8 cellular contexts compared by ENCODE assay signal in genomic region chr16:66315210-66315825, GRCh38. TPM values are rescaled to one million over a fixed set of nuclear protein-coding genes. Genes with fewer than 3 reads are reported as not detected.
DNase-seq lines count a peak whose midpoint lies in the region; ATAC-seq and TF ChIP-seq lines count a peak whose summit lies in the region.

No MANE protein-coding gene starts in this region.

- H3K4me3 ChIP-seq in BE2C (ENCODE audit: low read depth, low read length) (no peak overlapping the region), colonic mucosa (no peak overlapping the region), liver (ENCODE audit: low read depth in 1 of 3, low read length in 3 of 3) (no peak overlapping the region)

- H3K9ac ChIP-seq in colonic mucosa (ENCODE audit: low read depth in 2 of 2, low read length in 2 of 2) (peak overlapping the region in 1 of 2 donors; percentile 30), liver (ENCODE audit: low read depth in 1 of 2, low read length in 2 of 2) (no peak overlapping the region)

- WGBS in liver, result 8% methylated on average over 6 of the region's 6 CpGs

- ATAC-seq in GM19023 (IDR thresholded peaks at IDR 0.05; ENCODE audit: unreplicated experiment) (peak; percentile 87), HG03135 (IDR thresholded peaks at IDR 0.05; ENCODE audit: unreplicated experiment) (peak; percentile 86)

- DNase-seq in BE2C (peak; percentile 72), NCI-H345 (lab: John Stamatoyannopoulos, UW) (peak; percentile 81), colonic mucosa (peak; percentile 60)
- peak; percentile 20 for DNase-seq in activated CD4-positive, alpha-beta T cell treated with anti-CD3 and anti-CD28 coated beads for 1 hour
- peak in 2 of 3 experiments; percentile 10 to 23 for DNase-seq in stimulated activated CD4-positive, alpha-beta T cell treated with anti-CD3 and anti-CD28 coated beads, TNF-alpha, amount 100 ng/mL, for 4 hours (ENCODE audit: low read depth in 3 of 3)

- H3K4me1 ChIP-seq in BE2C (no peaks in the 10 kb centered on the region), colonic mucosa (no peaks in the 10 kb centered on the region), liver (ENCODE audit: control insufficient read depth in 4 of 4, insufficient read depth in 4 of 4, low read length in 3 of 4) (peaks cover 0 to 4% (median 2%) of the 10 kb centered on the region in 4 donors)

- H3K36me3 ChIP-seq in BE2C (no peaks in the 10 kb centered on the region), colonic mucosa (no peaks in the 10 kb centered on the region), liver (ENCODE audit: control insufficient read depth in 4 of 4, insufficient read depth in 3 of 4, low read depth in 1 of 4, low read length in 3 of 4) (no peaks in the 10 kb centered on the region)

- TF ChIP-seq CTCF in BE2C (IDR thresholded peaks at IDR 0.05; ENCODE audit: low read depth, low read length) (peak; percentile 100), colonic mucosa (IDR thresholded peaks at IDR 0.05) (peak; percentile 96), liver (IDR thresholded peaks at IDR 0.05; ENCODE audit: low read depth, low read length, missing input control) (peak; percentile 95)

- H3K27me3 ChIP-seq in BE2C (no peaks in the 10 kb centered on the region), colonic mucosa (no peaks in the 10 kb centered on the region), liver (ENCODE audit: control insufficient read depth in 4 of 4, insufficient read depth in 4 of 4, low read length in 3 of 4) (no peaks in the 10 kb centered on the region)

- H3K27ac ChIP-seq in colonic mucosa (no peak overlapping the region), liver (ENCODE audit: low read depth in 1 of 2, low read length in 2 of 2) (no peak overlapping the region)

- peak; percentile 87 to 90 for TF ChIP-seq RAD21 in liver (IDR thresholded peaks at IDR 0.05)

- intact Hi-C loops in colonic mucosa (cut with DNase I), result loop anchor here (2.0 kb wide), 1 partner anchor 41 kb away; no protein-coding TSS in a partner anchor

- H3K9me3 ChIP-seq in BE2C (no peaks in the 10 kb centered on the region), colonic mucosa (no peaks in the 10 kb centered on the region), liver (ENCODE audit: control insufficient read depth in 4 of 4, low read length in 3 of 4) (no peaks in the 10 kb centered on the region)

TF ChIP-seq in liver, 16 proteins besides CTCF, POLR2A, EP300 and RAD21:
- TF ChIP-seq NR2F2 (IDR thresholded peaks at IDR 0.05) (peak; percentile 79), ATF3 (IDR thresholded peaks at IDR 0.05) (no peak), TAF1 (conservative IDR thresholded peaks at IDR 0.05) (no peak), HNF4A (conservative IDR thresholded peaks at IDR 0.05) (peak; percentile 53 to 70), JUND (IDR thresholded peaks at IDR 0.05) (no peak), ZBTB33 (IDR thresholded peaks at IDR 0.05) (no peak), FOXA2 (IDR thresholded peaks at IDR 0.05) (no peak), YY1 (IDR thresholded peaks at IDR 0.05) (peak; percentile 68), RXRA (IDR thresholded peaks at IDR 0.05) (peak; percentile 28 to 37), REST (IDR thresholded peaks at IDR 0.05) (no peak), SP1 (IDR thresholded peaks at IDR 0.05) (peak; percentile 14), GABPA (IDR thresholded peaks at IDR 0.05 in 1 of 2, conservative IDR thresholded peaks at IDR 0.05 in 1 of 2) (no peak)

RNA-seq across cellular contexts. Expression of gene CDH5, which starts 51.2 kb away (rescaled TPM):
- polyA plus RNA-seq in BE2C (2012; ENCODE audit: insufficient read depth, insufficient read length, low read depth), result 1.7 TPM
- total RNA-seq in colonic mucosa, result 10 to 100 TPM in 1 of 2 donors, 1 to 10 TPM in 1; 4.4 to 15.2 TPM
- total RNA-seq in liver, result 10 to 100 TPM; 15.6 to 21.9 TPM
- polyA plus RNA-seq in liver, result 10 to 100 TPM in 1 of 2 donors, 1 to 10 TPM in 1; 5.5 to 19.3 TPM

Comparison
In these comparisons a context has a peak if more than half of its experiments do, and no peak if none do; other contexts are left out.
1. DNase-seq: peak in every context shown above with its lines; median percentile 81 in NCI-H345; 72 in BE2C; 60 in colonic mucosa; 20 in activated CD4-positive, alpha-beta T cell treated with anti-CD3 and anti-CD28 coated beads for 1 hour; 16 in stimulated activated CD4-positive, alpha-beta T cell treated with anti-CD3 and anti-CD28 coated beads, TNF-alpha, amount 100 ng/mL, for 4 hours.